In the genomic region with DNA sequence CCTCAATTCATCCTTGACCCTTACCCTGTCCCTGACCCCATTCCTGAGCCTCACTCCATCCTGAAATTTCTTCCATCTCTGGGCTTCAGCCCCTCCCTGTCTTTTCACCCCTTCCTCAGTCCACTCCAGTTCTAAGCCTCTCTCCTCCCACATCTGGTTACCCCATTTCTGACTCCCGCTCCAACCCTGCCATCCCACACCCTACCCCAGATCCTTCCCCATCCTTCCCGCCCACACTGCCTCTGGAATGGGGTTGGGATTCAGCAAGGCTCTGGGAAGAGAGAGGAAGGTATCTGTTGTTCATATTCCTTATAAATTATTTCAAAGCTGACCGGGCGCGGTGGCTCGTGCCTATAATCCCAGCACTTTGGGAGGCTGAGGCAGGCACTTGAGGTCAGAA, we compare ENCODE assay signal across 1 cellular context.
TF ChIP-seq lines count a peak whose summit lies in the region.

No MANE protein-coding gene starts in this region.

TF ChIP-seq in HCT116, 20 proteins besides CTCF, POLR2A, EP300 and RAD21 (continued from another document):
- TF ChIP-seq REST (IDR thresholded peaks at IDR 0.05; ENCODE audit: low read depth), result no peak
- no peak for TF ChIP-seq ZFX (IDR thresholded peaks at IDR 0.05)
